ENCODE assay signal across 2 cellular contexts in genomic region chr4:1660948-1661677, GRCh38.
A peak's percentile ranks its signal among the peaks of the same experiment; 100 is the strongest.
TF ChIP-seq lines count a peak whose summit lies in the region.

No MANE protein-coding gene starts in this region.

TF ChIP-seq in HEK293, 187 proteins besides CTCF, POLR2A, EP300 and RAD21:
- TF ChIP-seq ZBTB1 (tag by site-specific recombination; IDR thresholded peaks at IDR 0.05), result no peak
- TF ChIP-seq EGR2 (tag by site-specific recombination; IDR thresholded peaks at IDR 0.05; ENCODE audit: low read depth), result peak; percentile 54
- 0 out of 2 replicates have a peak, but pooled peaks have one; percentile 13 for TF ChIP-seq ZFHX2 (tag by site-specific recombination; conservative IDR thresholded peaks at IDR 0.05)
- TF ChIP-seq PATZ1 (tag by site-specific recombination; IDR thresholded peaks at IDR 0.05), result no peak

TF ChIP-seq in K562, 482 proteins besides CTCF, POLR2A, EP300 and RAD21:
- TF ChIP-seq MAX (CRISPR knock-in tag; IDR thresholded peaks at IDR 0.05) (0 out of 2 replicates have a peak, but pooled peaks have one; percentile 8), ESRRA (IDR thresholded peaks at IDR 0.05; ENCODE audit: borderline replicate concordance, low read depth) (peak; percentile 88), NFE2L1 (tag; IDR thresholded peaks at IDR 0.05; ENCODE audit: borderline replicate concordance, low read depth) (no peak)
